In genomic region chr3:126121632-126122031, GRCh38 we compare ENCODE assay signal across 1 cellular context.
TF ChIP-seq lines count a peak whose summit lies in the region.

No MANE protein-coding gene starts in this region.

TF ChIP-seq in GM23338, 12 proteins besides CTCF, POLR2A, EP300 and RAD21 (continued from another document):
- TF ChIP-seq ZNF462 (CRISPR knock-in tag; IDR thresholded peaks at IDR 0.05) (no peak), REST (IDR thresholded peaks at IDR 0.05; ENCODE audit: unreplicated experiment) (no peak), ETS1 (IDR thresholded peaks at IDR 0.05) (no peak)
